Comparison of ENCODE assay signal across 14 cellular contexts in the genomic region with DNA sequence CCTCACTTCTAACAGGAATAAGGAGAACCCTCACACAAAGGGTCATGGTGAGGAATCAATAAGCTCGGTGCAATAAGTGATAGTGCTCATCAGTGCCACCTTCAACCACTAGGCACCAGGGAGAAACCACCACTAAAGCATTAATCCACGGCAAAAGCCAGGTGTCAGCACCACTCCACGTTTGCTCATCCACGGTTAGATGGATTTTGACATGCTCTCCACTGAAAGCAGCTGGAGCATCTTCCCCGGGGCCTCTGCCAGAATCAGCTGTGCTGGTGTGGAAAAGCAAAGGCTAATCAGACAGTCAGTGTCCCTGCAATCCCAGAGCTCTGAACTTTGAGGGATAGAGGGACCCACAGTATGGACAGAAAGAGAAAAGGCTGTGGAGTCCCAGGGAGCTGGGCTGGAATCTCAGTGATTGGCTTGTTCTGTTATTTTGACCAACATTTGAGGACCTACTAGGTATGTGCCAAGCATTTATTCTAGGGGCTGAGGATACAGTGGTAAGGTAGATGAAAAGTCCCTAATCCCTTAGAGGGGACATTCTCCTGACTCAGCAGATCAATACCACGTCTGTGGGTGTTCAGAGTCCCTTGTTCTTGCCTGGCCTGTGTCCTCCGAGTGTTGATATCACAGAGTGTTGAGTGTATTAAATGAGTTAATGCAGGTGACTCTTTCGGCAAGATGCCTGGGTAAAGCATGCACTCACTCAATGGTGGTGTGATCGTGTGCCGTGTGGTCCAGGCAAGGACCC. TPM values are rescaled to one million over a fixed set of nuclear protein-coding genes. Genes with fewer than 3 reads are reported as not detected.
A peak's percentile ranks its signal among the peaks of the same experiment; 100 is the strongest.
DNase-seq lines count a peak whose midpoint lies in the region; TF ChIP-seq lines count a peak whose summit lies in the region.
"Had no signal": no experiment of that assay in that cellular context is flagged by ENCODE, and none has a peak within 500 bp of the region (broad histone marks: within the 10 kb centered on the region; RNA-seq: fewer than 3 reads in every experiment).

No MANE protein-coding gene starts in this region.

- no peaks in the 10 kb centered on the region for H3K9me3 Mint-ChIP-seq in Calu3 (ENCODE audit: low read depth, unreplicated experiment)
- H3K9me3 Mint-ChIP-seq: GM23338 had no signal

- TF ChIP-seq CTCF in astrocyte of the spinal cord (IDR thresholded peaks at IDR 0.05; ENCODE audit: low read depth, low read length) (peak; percentile 10), Calu3 (IDR thresholded peaks at IDR 0.05; ENCODE audit: unreplicated experiment) (no peak)

- BruUV-seq in Calu3 (replicated peaks; lab: Mats Ljungman, UMichigan), result no TSS peak

- no peak overlapping the region for H3K27ac Mint-ChIP-seq in Calu3 (ENCODE audit: unreplicated experiment)
- H3K27ac Mint-ChIP-seq: activated CD8-positive, alpha-beta T cell treated with anti-CD3 and anti-CD28 coated beads for 36 hours; activated T-helper 17 cell treated with anti-CD3 and anti-CD28 coated beads, Interleukin-2, amount 50 U/mL, for 72 hours; GM23338 had no signal

- no peak overlapping the region for H3K4me3 Mint-ChIP-seq in Calu3 (ENCODE audit: low read depth, unreplicated experiment)
- H3K4me3 Mint-ChIP-seq: activated CD8-positive, alpha-beta T cell treated with anti-CD3 and anti-CD28 coated beads for 36 hours; activated T-helper 17 cell treated with anti-CD3 and anti-CD28 coated beads, Interleukin-2, amount 50 U/mL, for 72 hours; GM23338 had no signal

- H3K4me3 ChIP-seq in astrocyte of the spinal cord (ENCODE audit: low read depth, low read length), result no peak overlapping the region
- H3K4me3 ChIP-seq: adrenal gland, GM23338 had no signal

- H3K4me1 Mint-ChIP-seq in Calu3 (ENCODE audit: low read depth, unreplicated experiment), result peaks cover 9% of the 10 kb centered on the region
- H3K4me1 Mint-ChIP-seq: GM23338 had no signal

- intact Hi-C loops in Calu3 (cut with micrococcal nuclease; ENCODE audit: unreplicated experiment), result no loop called here

- H3K27me3 Mint-ChIP-seq in Calu3 (ENCODE audit: unreplicated experiment), result no peaks in the 10 kb centered on the region

- in situ Hi-C loops in astrocyte of the spinal cord (cut with HindIII; ENCODE audit: low sequenced_read_pairs), result no loop called here

- DNase-seq in DMS 273 (lab: John Stamatoyannopoulos, UW; ENCODE audit: unreplicated experiment), result peak; percentile 33
- no peak for DNase-seq in DMS 273 treated with DMSO at 0.1 percent for 48 hours (lab: John Stamatoyannopoulos, UW)
- DNase-seq in NCI-H187 (lab: John Stamatoyannopoulos, UW), result peak; percentile 17 to 26
- DNase-seq in astrocyte of the spinal cord (ENCODE audit: low read depth, low spot score), result no peak
- peak; percentile 62 for DNase-seq in myocyte (ENCODE audit: low read depth)
- no peak for DNase-seq in NCI-H774 (lab: John Stamatoyannopoulos, UW)
- DNase-seq in NCI-H2081 (lab: John Stamatoyannopoulos, UW), result no peak
- no peak for DNase-seq in Calu3
- DNase-seq: activated CD8-positive, alpha-beta T cell treated with anti-CD3 and anti-CD28 coated beads for 36 hours; adrenal gland; OCI-M1; stimulated activated CD4-positive, alpha-beta T cell treated with anti-CD3 and anti-CD28 coated beads, Interleukin-2, amount 100 ng/mL, for 24 hours had no signal

- CTCF ChIA-PET in Calu3 (lab: Charles Lee), result no interaction called here

- no peaks in the 10 kb centered on the region for H3K36me3 Mint-ChIP-seq in Calu3 (ENCODE audit: insufficient read depth, unreplicated experiment)

RNA-seq across cellular contexts. Expression of a gene that starts 41.3 kb away (rescaled TPM):
- total RNA-seq in myocyte (0.99 and 6.8 TPM in 2 replicates), Calu3 (2022) (0.98 and 2.7 TPM in 2 replicates)
- 0.10 TPM for polyA plus RNA-seq in myocyte (2012)
- total RNA-seq: activated T-helper 17 cell treated with anti-CD3 and anti-CD28 coated beads, Interleukin-2, amount 50 U/mL, for 72 hours had no signal

Comparison
In these comparisons a context has a peak if more than half of its experiments do, and no peak if none do; other contexts are left out.
1. DNase-seq: peak in DMS 273 (single experiment), NCI-H187 (2 of 2) and myocyte (single experiment); none in DMS 273 treated with DMSO at 0.1 percent for 48 hours (single experiment), astrocyte of the spinal cord (single experiment), NCI-H774 (single experiment), NCI-H2081 (0 of 2) and Calu3 (single experiment).